14 cellular contexts compared by ENCODE assay signal in the genomic region with DNA sequence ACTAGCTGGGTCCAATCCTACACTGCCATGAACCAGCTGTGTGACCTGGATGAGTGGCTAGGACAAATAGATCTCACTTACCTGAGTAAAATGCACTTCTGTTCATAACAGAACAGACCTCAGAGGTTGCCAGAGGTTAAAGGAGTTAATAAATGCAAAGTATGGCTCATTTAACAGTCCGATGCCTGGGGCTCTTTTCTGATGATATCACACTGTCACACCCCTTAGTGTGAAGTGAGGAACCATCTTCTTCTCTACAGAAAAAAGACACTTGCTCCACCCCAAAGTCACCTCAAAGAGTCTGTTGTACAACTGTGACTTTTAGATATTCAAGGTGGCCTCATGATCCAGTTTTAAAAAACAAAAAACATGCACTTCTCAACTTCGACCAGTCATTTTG.
A peak's percentile ranks its signal among the peaks of the same experiment; 100 is the strongest.
DNase-seq lines count a peak whose midpoint lies in the region; ATAC-seq, FAIRE-seq and TF ChIP-seq lines count a peak whose summit lies in the region.
"Had no signal": no experiment of that assay in that cellular context is flagged by ENCODE, and none has a peak within 500 bp of the region (broad histone marks: within the 10 kb centered on the region; RNA-seq: fewer than 3 reads in every experiment).

No MANE protein-coding gene starts in this region.

- SMC1A ChIA-PET in GM12878 (lab: Charles Lee; ENCODE audit: uncharacterized antibody, unreplicated experiment), result interaction anchor here (0.9 to 1.7 kb wide), 3 partner anchors 23 to 72 kb away, joined by 3 to 6 read pairs (median 3); no protein-coding TSS in a partner anchor

- H2AFZ ChIP-seq in GM12878 (ENCODE audit: control insufficient read depth, low read depth, low read length), result no peak overlapping the region
- H2AFZ ChIP-seq: GM23248 had no signal

- TF ChIP-seq EP300 in GM12878 (IDR thresholded peaks at IDR 0.05; ENCODE audit: borderline replicate concordance in 1 of 2, control insufficient read depth in 1 of 2, low read depth in 2 of 2, low read length in 2 of 2), result no peak

- BruUV-seq in GM12878 (replicated peaks; lab: Mats Ljungman, UMichigan), result no TSS peak

- no peak for TF ChIP-seq RAD21 in GM12878 (IDR thresholded peaks at IDR 0.05; ENCODE audit: insufficient read depth, low read depth, low read length)

- H3K4me3 ChIP-seq in GM12878, result no peak overlapping the region
- H3K4me3 ChIP-seq: BLaER1 treated with 17β-estradiol and CSF1 and Interleukin-3, amounts not matched to agents 10 nM and 100 nM; GM23248; HAP-1 had no signal

- intact Hi-C loops in GM12878 (cut with micrococcal nuclease; ENCODE audit: unreplicated experiment), result loop anchor here (5.0 kb wide), 1 partner anchor 118 kb away; a partner anchor contains a TSS

- no peaks in the 10 kb centered on the region for H3K9me3 ChIP-seq in GM12878 (replicated peaks; ENCODE audit: control insufficient read depth, insufficient read depth, low read length)
- H3K9me3 ChIP-seq: HAP-1 had no signal

- no peaks in the 10 kb centered on the region for H3K9me3 Mint-ChIP-seq in immature natural killer cell
- H3K9me3 Mint-ChIP-seq in natural killer cell treated with Interleukin-12 subunit alpha and Interleukin-12 subunit beta and Interleukin-15 and Interleukin-18, amount 100 ng/mL, for 72 hours, result no peaks in the 10 kb centered on the region
- H3K9me3 Mint-ChIP-seq: CD8-positive, alpha-beta T cell had no signal

- WGBS in GM12878 (ENCODE audit: insufficient coverage, insufficient replicate concordance, low lambda C conversion rate, missing lambda C conversion rate), result 47% methylated on average over 2 of the region's 2 CpGs

- H3K4me3 Mint-ChIP-seq in immature natural killer cell, result peak overlapping the region; percentile 63 to 99 (median 97)
- H3K4me3 Mint-ChIP-seq in natural killer cell treated with Interleukin-12 subunit alpha and Interleukin-12 subunit beta and Interleukin-15 and Interleukin-18, amount 100 ng/mL, for 72 hours, result no peak overlapping the region
- H3K4me3 Mint-ChIP-seq: B cell; CD8-positive, alpha-beta T cell had no signal

- CTCF ChIA-PET in GM12878 (lab: Yijun Ruan, JAX), result no interaction called here

- POLR2A ChIA-PET in GM12878 (lab: Charles Lee), result no interaction called here

- H3K79me2 ChIP-seq in GM12878 (ENCODE audit: control insufficient read depth, insufficient read depth, low read length), result no peaks in the 10 kb centered on the region

- no peaks in the 10 kb centered on the region for H3K36me3 ChIP-seq in GM12878 (ENCODE audit: control insufficient read depth in 2 of 2, insufficient read depth in 2 of 2, low read length in 1 of 2)
- H3K36me3 ChIP-seq: BLaER1 treated with 17β-estradiol and CSF1 and Interleukin-3, amounts not matched to agents 10 nM and 100 nM; HAP-1 had no signal

- peaks cover 8% of the 10 kb centered on the region for H3K4me1 ChIP-seq in GM12878 (ENCODE audit: control insufficient read depth, insufficient read depth, low read length)
- H3K4me1 ChIP-seq: HAP-1 had no signal

- no peak overlapping the region for H3K9ac ChIP-seq in GM12878 (ENCODE audit: control insufficient read depth, insufficient read depth, low read length)
- H3K9ac ChIP-seq: BLaER1 treated with 17β-estradiol and CSF1 and Interleukin-3, amounts not matched to agents 10 nM and 100 nM; GM23248 had no signal

- no peak overlapping the region for H3K4me2 ChIP-seq in GM12878 (ENCODE audit: control insufficient read depth, insufficient read depth)

- peaks cover 0 to 5% (median 2%) of the 10 kb centered on the region in 3 donors for H3K36me3 Mint-ChIP-seq in immature natural killer cell
- no peaks in the 10 kb centered on the region for H3K36me3 Mint-ChIP-seq in natural killer cell treated with Interleukin-12 subunit alpha and Interleukin-12 subunit beta and Interleukin-15 and Interleukin-18, amount 100 ng/mL, for 72 hours
- H3K36me3 Mint-ChIP-seq: CD8-positive, alpha-beta T cell had no signal

- RAD21 ChIA-PET in GM12878 (lab: Charles Lee; ENCODE audit: unreplicated experiment), result no interaction called here

- no peak overlapping the region for H3K27ac ChIP-seq in GM12878 (ENCODE audit: control insufficient read depth, insufficient read depth)
- H3K27ac ChIP-seq: BLaER1 treated with 17β-estradiol and CSF1 and Interleukin-3, amounts not matched to agents 10 nM and 100 nM; GM23248 had no signal

- FAIRE-seq in GM12891 (lab: Jason Lieb, UNC) (peak; percentile 20), GM12878 (lab: Jason Lieb, UNC) (no peak)
- FAIRE-seq: G401.6 had no signal

- DNase-seq in GM12891 (ENCODE audit: insufficient read length, low spot score) (no peak), GM12878 (ENCODE audit: low read depth, low spot score) (no peak), immature natural killer cell (peak; percentile 64 to 72 (median 68)), pons (ENCODE audit: low spot score) (no peak)
- DNase-seq in natural killer cell treated with Interleukin-12 subunit alpha and Interleukin-12 subunit beta and Interleukin-15 and Interleukin-18, amount 100 ng/mL, for 72 hours (ENCODE audit: low spot score), result no peak
- DNase-seq: CD8-positive, alpha-beta T cell; GM23248 had no signal

- in situ Hi-C loops in GM12878 (cut with MboI), result no loop called here

- peak overlapping the region; percentile 92 to 100 (median 100) for H3K27ac Mint-ChIP-seq in immature natural killer cell
- peak overlapping the region; percentile 82 to 96 for H3K27ac Mint-ChIP-seq in natural killer cell treated with Interleukin-12 subunit alpha and Interleukin-12 subunit beta and Interleukin-15 and Interleukin-18, amount 100 ng/mL, for 72 hours
- H3K27ac Mint-ChIP-seq: B cell; CD8-positive, alpha-beta T cell had no signal

- peaks cover 0 to 25% (median 0%) of the 10 kb centered on the region in 3 donors for H3K27me3 Mint-ChIP-seq in immature natural killer cell (ENCODE audit: low read depth in 3 of 3)
- H3K27me3 Mint-ChIP-seq in natural killer cell treated with Interleukin-12 subunit alpha and Interleukin-12 subunit beta and Interleukin-15 and Interleukin-18, amount 100 ng/mL, for 72 hours, result no peaks in the 10 kb centered on the region

- no peak for TF ChIP-seq CTCF in GM12878 (IDR thresholded peaks at IDR 0.05 in 2 of 3, conservative IDR thresholded peaks at IDR 0.05 in 1 of 3; ENCODE audit: control insufficient read depth in 2 of 3, extremely low read depth in 1 of 3, insufficient read depth in 1 of 3, low read depth in 3 of 3, low read length in 3 of 3)

- no peaks in the 10 kb centered on the region for H3K27me3 ChIP-seq in GM12878 (replicated peaks in 1 of 2; ENCODE audit: control insufficient read depth in 2 of 2, insufficient read depth in 2 of 2, low read length in 1 of 2)
- H3K27me3 ChIP-seq: BLaER1 treated with 17β-estradiol and CSF1 and Interleukin-3, amounts not matched to agents 10 nM and 100 nM had no signal

- TF ChIP-seq POLR2A in GM12891 (IDR thresholded peaks at IDR 0.05; ENCODE audit: low read depth, low read length) (no peak), GM12878 (IDR thresholded peaks at IDR 0.05; ENCODE audit: low read depth, low read length) (no peak)

- H4K20me1 ChIP-seq in GM12878 (ENCODE audit: control insufficient read depth, insufficient read depth), result no peaks in the 10 kb centered on the region
- H4K20me1 ChIP-seq: BLaER1 treated with 17β-estradiol and CSF1 and Interleukin-3, amounts not matched to agents 10 nM and 100 nM had no signal

- peaks cover 68 to 80% of the 10 kb centered on the region in 2 donors for H3K4me1 Mint-ChIP-seq in immature natural killer cell
- H3K4me1 Mint-ChIP-seq in natural killer cell treated with Interleukin-12 subunit alpha and Interleukin-12 subunit beta and Interleukin-15 and Interleukin-18, amount 100 ng/mL, for 72 hours (ENCODE audit: low read depth in 2 of 2), result peaks cover 41 to 59% of the 10 kb centered on the region in 2 donors

- peak; percentile 56 for ATAC-seq in GM12878
- ATAC-seq in natural killer cell treated with Interleukin-12 subunit alpha and Interleukin-12 subunit beta and Interleukin-15 and Interleukin-18, amount 100 ng/mL, for 72 hours, result no peak
- ATAC-seq in HG02571 (IDR thresholded peaks at IDR 0.05; ENCODE audit: unreplicated experiment), result no peak
- no peak for ATAC-seq in GM21529 (IDR thresholded peaks at IDR 0.05; ENCODE audit: unreplicated experiment)
- ATAC-seq in HG03439 (IDR thresholded peaks at IDR 0.05; ENCODE audit: unreplicated experiment), result no peak
- ATAC-seq: CD8-positive, alpha-beta T cell had no signal

TF ChIP-seq in GM12891, 5 proteins besides CTCF, POLR2A, EP300 and RAD21:
- TF ChIP-seq SPI1 (IDR thresholded peaks at IDR 0.05; ENCODE audit: low read depth, low read length), result no peak
- TF ChIP-seq POLR2AphosphoS5 (IDR thresholded peaks at IDR 0.05; ENCODE audit: low read depth, low read length), result no peak
- TF ChIP-seq PAX5 (IDR thresholded peaks at IDR 0.05; ENCODE audit: insufficient read depth, low read length, severe bottlenecking), result no peak
- no peak for TF ChIP-seq TAF1 (IDR thresholded peaks at IDR 0.05; ENCODE audit: low read depth, low read length)
- TF ChIP-seq POU2F2 (IDR thresholded peaks at IDR 0.05; ENCODE audit: low read depth, low read length), result no peak

TF ChIP-seq in GM12878, 131 proteins besides CTCF, POLR2A, EP300 and RAD21:
- TF ChIP-seq SRF (IDR thresholded peaks at IDR 0.05; ENCODE audit: low read depth in 2 of 2, low read length in 2 of 2) (no peak), NR2F1 (conservative IDR thresholded peaks at IDR 0.05) (peak; percentile 63)

Comparison
In these comparisons a context has a peak if more than half of its experiments do, and no peak if none do; other contexts are left out.
1. DNase-seq: peak in immature natural killer cell (3 of 3); none in GM12891 (single experiment), GM12878 (single experiment), natural killer cell treated with Interleukin-12 subunit alpha and Interleukin-12 subunit beta and Interleukin-15 and Interleukin-18, amount 100 ng/mL, for 72 hours (single experiment) and pons (single experiment).